In genomic region chr10:60252688-60253087, GRCh38 we compare ENCODE assay signal across 22 cellular contexts.
"Had no signal": no experiment of that assay in that cellular context is flagged by ENCODE, and none has a peak within 500 bp of the region (broad histone marks: within the 10 kb centered on the region; RNA-seq: fewer than 3 reads in every experiment).

No MANE protein-coding gene starts in this region.

- H3K27ac Mint-ChIP-seq: naive thymus-derived CD8-positive, alpha-beta T cell; nephron progenitor cell; stimulated activated effector memory CD8-positive, alpha-beta T cell treated with anti-CD3 and anti-CD28 coated beads, Interleukin-12 subunit alpha, Interleukin-12 subunit beta, amount 100 ng/mL, for 72 hours had no signal

- H3K27me3 Mint-ChIP-seq: naive thymus-derived CD8-positive, alpha-beta T cell had no signal

- H3K4me3 Mint-ChIP-seq: naive thymus-derived CD8-positive, alpha-beta T cell; nephron progenitor cell; stimulated activated effector memory CD8-positive, alpha-beta T cell treated with anti-CD3 and anti-CD28 coated beads, Interleukin-12 subunit alpha, Interleukin-12 subunit beta, amount 100 ng/mL, for 72 hours had no signal

- DNase-seq: dorsolateral prefrontal cortex; effector CD4-positive, alpha-beta T cell; foreskin fibroblast; gastrocnemius medialis; head of caudate nucleus; left cardiac atrium; left lung; naive thymus-derived CD8-positive, alpha-beta T cell; nephron progenitor cell; nucleus accumbens; sigmoid colon; stimulated activated CD4-positive, alpha-beta T cell treated with anti-CD3 and anti-CD28 coated beads, Interleukin-2, amount 100 ng/mL, for 24 hours; stimulated activated CD4-positive, alpha-beta T cell treated with anti-CD3 and anti-CD28 coated beads, Interleukin-4, amount 100 ng/mL, for 24 hours; stimulated activated naive CD4-positive, alpha-beta T cell treated with Interleukin-2 at 50 U/mL for 16 hours; stomach; upper lobe of left lung had no signal

- H3K27ac ChIP-seq: epithelial cell of prostate, gastrocnemius medialis, left lung, prostate gland, right atrium auricular region, sigmoid colon, stomach, tibial nerve, upper lobe of left lung had no signal

- H3K36me3 Mint-ChIP-seq: naive thymus-derived CD8-positive, alpha-beta T cell; stimulated activated effector memory CD8-positive, alpha-beta T cell treated with anti-CD3 and anti-CD28 coated beads, Interleukin-12 subunit alpha, Interleukin-12 subunit beta, amount 100 ng/mL, for 72 hours had no signal

- H3K4me1 Mint-ChIP-seq: naive thymus-derived CD8-positive, alpha-beta T cell had no signal

- ATAC-seq: esophagus mucosa; gastrocnemius medialis; left cardiac atrium; left lung; naive thymus-derived CD8-positive, alpha-beta T cell; stimulated activated effector memory CD8-positive, alpha-beta T cell treated with anti-CD3 and anti-CD28 coated beads, Interleukin-12 subunit alpha, Interleukin-12 subunit beta, amount 100 ng/mL, for 72 hours had no signal

- H3K9me3 Mint-ChIP-seq: naive thymus-derived CD8-positive, alpha-beta T cell; nephron progenitor cell; stimulated activated effector memory CD8-positive, alpha-beta T cell treated with anti-CD3 and anti-CD28 coated beads, Interleukin-12 subunit alpha, Interleukin-12 subunit beta, amount 100 ng/mL, for 72 hours had no signal

- H3K9me3 ChIP-seq: gastrocnemius medialis, left lung, prostate gland, right atrium auricular region, sigmoid colon, stomach, tibial nerve, upper lobe of left lung had no signal

- H3K27me3 ChIP-seq: dorsolateral prefrontal cortex, gastrocnemius medialis, left lung, right atrium auricular region, sigmoid colon, stomach, tibial nerve, upper lobe of left lung had no signal

- H3K36me3 ChIP-seq: gastrocnemius medialis, left lung, prostate gland, sigmoid colon, stomach, tibial nerve, upper lobe of left lung had no signal

- H3K4me1 ChIP-seq: gastrocnemius medialis, left lung, prostate gland, right atrium auricular region, sigmoid colon, tibial nerve, upper lobe of left lung had no signal

- H3K4me3 ChIP-seq: dorsolateral prefrontal cortex, gastrocnemius medialis, left lung, prostate gland, right atrium auricular region, sigmoid colon, stomach, tibial nerve, upper lobe of left lung had no signal
